5 cellular contexts compared by ENCODE assay signal in the genomic region with DNA sequence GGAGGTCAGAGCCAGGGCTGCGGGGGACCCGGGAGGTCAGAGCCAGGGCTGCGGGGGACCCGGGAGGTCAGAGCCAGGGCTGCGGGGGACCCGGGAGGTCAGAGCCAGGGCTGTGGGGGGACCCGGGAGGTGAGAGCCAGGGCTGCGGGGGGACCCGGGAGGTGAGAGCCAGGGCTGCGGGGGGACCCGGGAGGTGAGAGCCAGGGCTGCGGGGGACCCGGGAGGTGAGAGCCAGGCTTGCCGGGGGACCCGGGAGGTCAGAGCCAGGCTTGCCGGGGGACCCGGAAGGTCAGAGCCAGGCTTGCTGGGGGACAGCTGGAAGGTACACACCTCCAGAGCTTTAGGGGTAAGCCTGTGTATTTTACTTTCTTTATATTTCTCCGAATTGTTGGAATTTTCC. TPM values are rescaled to one million over a fixed set of nuclear protein-coding genes. Genes with fewer than 3 reads are reported as not detected.
DNase-seq lines count a peak whose midpoint lies in the region; ATAC-seq, FAIRE-seq and TF ChIP-seq lines count a peak whose summit lies in the region.
"Not testable (repeated sequence)": the region's sequence is repeated elsewhere in the genome, so short reads cannot be mapped to it uniquely, and the experiment has no call there.

No MANE protein-coding gene starts in this region.

- H3K4me3 ChIP-seq in kidney (ENCODE audit: low read length in 2 of 2); osteoblast (ENCODE audit: insufficient read depth, low read length): not testable (repeated sequence)

- H3K27me3 ChIP-seq in osteoblast (ENCODE audit: insufficient read depth, low read length), result not testable (repeated sequence)

- not testable (repeated sequence) for H3K9me3 Mint-ChIP-seq in CD14-positive monocyte

- H3K4me2 ChIP-seq in osteoblast (ENCODE audit: insufficient read depth, low read length), result not testable (repeated sequence)

- H2AFZ ChIP-seq in osteoblast (ENCODE audit: low read length), result not testable (repeated sequence)

- not testable (repeated sequence) for H3K27me3 Mint-ChIP-seq in CD14-positive monocyte (ENCODE audit: low read depth in 3 of 3)

- not testable (repeated sequence) for H3K4me3 Mint-ChIP-seq in CD14-positive monocyte

- H3K79me2 ChIP-seq in osteoblast (ENCODE audit: insufficient read depth, low read length), result peaks cover 55% of the 10 kb centered on the region

- peaks cover 78% of the 10 kb centered on the region for H4K20me1 ChIP-seq in osteoblast (ENCODE audit: insufficient read depth, low read length)

- not testable (repeated sequence) for ATAC-seq in Right ventricle myocardium inferior, left ventricle myocardium superior

- peaks cover 16% of the 10 kb centered on the region for H3K4me1 Mint-ChIP-seq in CD14-positive monocyte

- intact Hi-C loops in CD14-positive monocyte (cut with micrococcal nuclease) (loop anchor here in 1 of 2 donors (5.0 kb wide), 1 partner anchor 298 kb away; no protein-coding TSS in a partner anchor), Right ventricle myocardium inferior (cut with DNase I) (loop anchor here (10.0 kb wide), 1 partner anchor 56 kb away; no protein-coding TSS in a partner anchor)
- intact Hi-C loops in left ventricle myocardium superior (cut with micrococcal nuclease); kidney (cut with DNase I): not testable (repeated sequence)

- H3K27ac Mint-ChIP-seq in CD14-positive monocyte, result not testable (repeated sequence)

- not testable (repeated sequence) for H3K9ac ChIP-seq in kidney (ENCODE audit: low read length in 2 of 2)

- DNase-seq in CD14-positive monocyte (ENCODE audit: low spot score) (peak; percentile 37), Right ventricle myocardium inferior (ENCODE audit: missing footprints) (peak; percentile 11), left ventricle myocardium superior (peak; percentile 11), kidney (peak; percentile 74), osteoblast (ENCODE audit: insufficient read length, low spot score, missing footprints) (peak; percentile 37)

- not testable (repeated sequence) for H3K27ac ChIP-seq in kidney (ENCODE audit: low read depth in 2 of 2, low read length in 2 of 2); osteoblast (ENCODE audit: low read depth, low read length)

- TF ChIP-seq CTCF in CD14-positive monocyte (IDR thresholded peaks at IDR 0.05); kidney (IDR thresholded peaks at IDR 0.05; ENCODE audit: borderline replicate concordance, extremely low read depth, insufficient read depth); osteoblast (IDR thresholded peaks at IDR 0.05; ENCODE audit: extremely low read depth, low read depth, low read length): not testable (repeated sequence)

- not testable (repeated sequence) for FAIRE-seq in kidney (lab: Jason Lieb, UNC)

- H3K36me3 Mint-ChIP-seq in CD14-positive monocyte, result peaks cover 13 to 20% of the 10 kb centered on the region in 2 donors

- H3K36me3 ChIP-seq in kidney (ENCODE audit: control insufficient read depth in 1 of 2, insufficient read depth in 2 of 2, low read length in 2 of 2); osteoblast (ENCODE audit: insufficient read depth, low read length): not testable (repeated sequence)

- H3K9me3 ChIP-seq in kidney (ENCODE audit: control insufficient read depth in 1 of 2, low read length in 2 of 2); osteoblast (ENCODE audit: low read depth, low read length): not testable (repeated sequence)

- H3K4me1 ChIP-seq in kidney (ENCODE audit: control insufficient read depth in 1 of 2, insufficient read depth in 1 of 2, low read depth in 1 of 2, low read length in 2 of 2), result peaks cover 0 to 26% of the 10 kb centered on the region in 2 donors
- H3K4me1 ChIP-seq in osteoblast (ENCODE audit: insufficient read depth, low read length), result not testable (repeated sequence)

RNA-seq across cellular contexts. Expression of a gene that starts 23.8 kb away (rescaled TPM):
- 10 to 100 TPM; 22.1 to 22.5 TPM for polyA plus RNA-seq in CD14-positive monocyte
- total RNA-seq in Right ventricle myocardium inferior, result 48.7 TPM
- 52.8 TPM for total RNA-seq in left ventricle myocardium superior
- 51.7 TPM for total RNA-seq in kidney
- polyA plus RNA-seq in kidney (ENCODE audit: insufficient read depth, low read depth, low replicate concordance), result 50.7 TPM
- total RNA-seq in osteoblast, result 28.2 and 29.8 TPM in 2 replicates

Comparison
In these comparisons a context has a peak if more than half of its experiments do, and no peak if none do; other contexts are left out.
1. DNase-seq: peak in every context shown above with its lines; median percentile 74 in kidney; 37 in CD14-positive monocyte; 37 in osteoblast; 11 in Right ventricle myocardium inferior; 11 in left ventricle myocardium superior.